In the genomic region with DNA sequence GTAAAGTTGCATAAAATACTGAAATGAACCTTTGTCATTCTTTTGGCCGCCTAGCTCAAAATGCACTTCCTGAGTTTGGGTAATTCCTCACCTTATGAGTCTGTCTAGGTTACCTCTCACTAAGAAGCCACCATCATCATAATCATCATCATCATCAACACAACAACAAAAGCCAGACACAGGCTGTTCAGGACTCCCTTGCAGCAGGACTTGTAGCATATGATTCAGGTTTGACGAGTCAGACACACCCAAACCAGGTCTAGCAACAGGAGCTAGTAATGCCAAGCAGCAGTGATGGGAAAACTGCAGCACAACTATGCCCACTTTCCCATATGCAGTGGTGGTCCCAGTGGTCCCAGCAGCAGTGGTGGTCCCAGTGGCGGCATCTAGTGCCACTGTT, we compare ENCODE assay signal across 18 cellular contexts.
"Had no signal": no experiment of that assay in that cellular context is flagged by ENCODE, and none has a peak within 500 bp of the region (broad histone marks: within the 10 kb centered on the region; RNA-seq: fewer than 3 reads in every experiment).

No MANE protein-coding gene starts in this region.

- H3K9me3 Mint-ChIP-seq: activated naive CD4-positive, alpha-beta T cell treated with anti-CD3 and anti-CD28 coated beads for 36 hours; activated T-helper 17 cell treated with anti-CD3 and anti-CD28 coated beads, Interleukin-2, amount 50 U/mL, for 72 hours; endodermal cell; stimulated activated naive CD8-positive, alpha-beta T cell treated with anti-CD3 and anti-CD28 coated beads, Interleukin-15, amount 100 ng/mL, for 72 hours; T-cell had no signal

- H3K27me3 ChIP-seq: ascending aorta, dorsolateral prefrontal cortex, upper lobe of left lung had no signal

- H3K36me3 ChIP-seq: ascending aorta, cardiac muscle cell, esophagus muscularis mucosa, spleen, upper lobe of left lung had no signal

- H3K4me3 Mint-ChIP-seq: activated naive CD4-positive, alpha-beta T cell treated with anti-CD3 and anti-CD28 coated beads for 36 hours; activated T-helper 17 cell treated with anti-CD3 and anti-CD28 coated beads, Interleukin-2, amount 50 U/mL, for 72 hours; endodermal cell; stimulated activated naive CD8-positive, alpha-beta T cell treated with anti-CD3 and anti-CD28 coated beads, Interleukin-15, amount 100 ng/mL, for 72 hours; T-cell had no signal

- H3K36me3 Mint-ChIP-seq: T-cell had no signal

- DNase-seq: activated naive CD4-positive, alpha-beta T cell treated with anti-CD3 and anti-CD28 coated beads for 36 hours; activated T-cell treated with anti-CD3 and anti-CD28 coated beads for 4 hours; dorsolateral prefrontal cortex; endodermal cell; glutamatergic neuron; hypothalamus; kidney glomerular epithelial cell; spleen; stimulated activated naive CD8-positive, alpha-beta T cell treated with anti-CD3 and anti-CD28 coated beads, Interleukin-15, amount 100 ng/mL, for 72 hours; T-cell; T-helper 9 cell; upper lobe of left lung had no signal

- H3K9me3 ChIP-seq: ascending aorta, esophagus muscularis mucosa, spleen, upper lobe of left lung had no signal

- H3K4me3 ChIP-seq: ascending aorta, cardiac muscle cell, dorsolateral prefrontal cortex, esophagus muscularis mucosa, spleen, upper lobe of left lung had no signal

- ATAC-seq: activated CD4-positive, CD25-positive, alpha-beta regulatory T cell treated with anti-CD3 and anti-CD28 coated beads, Interleukin-2, amount 50 U/mL, for 24 hours; activated T-helper 17 cell treated with anti-CD3 and anti-CD28 coated beads, Interleukin-2, amount 50 U/mL, for 72 hours; sciatic nerve; stimulated activated naive CD8-positive, alpha-beta T cell treated with anti-CD3 and anti-CD28 coated beads, Interleukin-15, amount 100 ng/mL, for 72 hours; T-cell had no signal

- H3K27ac Mint-ChIP-seq: activated naive CD4-positive, alpha-beta T cell treated with anti-CD3 and anti-CD28 coated beads for 36 hours; activated T-helper 17 cell treated with anti-CD3 and anti-CD28 coated beads, Interleukin-2, amount 50 U/mL, for 72 hours; endodermal cell; stimulated activated naive CD8-positive, alpha-beta T cell treated with anti-CD3 and anti-CD28 coated beads, Interleukin-15, amount 100 ng/mL, for 72 hours; T-cell had no signal

- H3K27ac ChIP-seq: ascending aorta, cardiac muscle cell, dorsolateral prefrontal cortex, esophagus muscularis mucosa, spleen, upper lobe of left lung had no signal

- H3K27me3 Mint-ChIP-seq: stimulated activated naive CD8-positive, alpha-beta T cell treated with anti-CD3 and anti-CD28 coated beads, Interleukin-15, amount 100 ng/mL, for 72 hours; T-cell had no signal
